21 cellular contexts compared by ENCODE assay signal in the genomic region with DNA sequence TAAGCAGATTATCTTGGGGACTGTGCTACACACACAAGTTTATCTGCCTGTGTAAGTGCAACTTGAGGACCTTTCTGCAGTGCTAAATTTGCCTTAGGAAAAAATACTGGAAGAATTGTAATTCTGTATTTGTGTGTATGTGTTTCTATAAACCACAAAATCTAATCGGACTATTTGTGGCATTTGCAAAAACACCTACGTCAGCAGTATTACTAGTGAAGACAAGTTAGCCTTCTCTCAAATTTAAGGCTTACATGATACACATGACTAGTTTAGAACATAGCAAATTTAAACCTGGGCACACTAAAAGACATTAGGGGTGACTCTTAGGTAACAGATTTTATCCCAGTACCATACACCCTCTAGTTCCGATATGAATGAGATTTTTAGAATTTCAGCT.
A peak's percentile ranks its signal among the peaks of the same experiment; 100 is the strongest.
DNase-seq lines count a peak whose midpoint lies in the region; ATAC-seq, FAIRE-seq and TF ChIP-seq lines count a peak whose summit lies in the region.
"Had no signal": no experiment of that assay in that cellular context is flagged by ENCODE, and none has a peak within 500 bp of the region (broad histone marks: within the 10 kb centered on the region; RNA-seq: fewer than 3 reads in every experiment).

No MANE protein-coding gene starts in this region.

- intact Hi-C loops in HCT116 (cut with micrococcal nuclease), result loop anchor here (2.0 kb wide), 1 partner anchor 242 kb away; no protein-coding TSS in a partner anchor
- intact Hi-C loops in K562 (cut with micrococcal nuclease), result no loop called here
- intact Hi-C loops in CD8-positive, alpha-beta T cell (cut with DNase I, micrococcal nuclease), result no loop called here

- H4K20me1 ChIP-seq in HCT116 (ENCODE audit: insufficient read depth), result no peaks in the 10 kb centered on the region
- no peaks in the 10 kb centered on the region for H4K20me1 ChIP-seq in K562 (replicated peaks; ENCODE audit: control insufficient read depth, insufficient read depth, low read length)

- DNase-seq in A549 (ENCODE audit: low read depth in 1 of 2, low spot score in 1 of 2) (no peak), HCT116 (ENCODE audit: low read depth, low spot score) (no peak), K562 (ENCODE audit: extremely low read depth in 1 of 4, low spot score in 3 of 4) (no peak), foreskin keratinocyte (no peak), endodermal cell (no peak)
- no peak for DNase-seq in CD8-positive, alpha-beta T cell
- DNase-seq: BE2C; CD4-positive, alpha-beta memory T cell; COR-L47; DMS153; DMS79 treated with DMSO at 0.1 percent for 48 hours; EL; GOT3; HFFc6 had no signal

- peaks cover 1% of the 10 kb centered on the region for H3K27me3 Mint-ChIP-seq in CD8-positive, alpha-beta T cell (ENCODE audit: low read depth)
- H3K27me3 Mint-ChIP-seq in endodermal cell (ENCODE audit: insufficient read depth), result no peaks in the 10 kb centered on the region

- TF ChIP-seq RAD21 in A549 (conservative IDR thresholded peaks at IDR 0.05 in 1 of 2, IDR thresholded peaks at IDR 0.05 in 1 of 2) (no peak), HCT116 (IDR thresholded peaks at IDR 0.05; ENCODE audit: low read depth) (no peak), K562 (CRISPR knock-in tag; conservative IDR thresholded peaks at IDR 0.05 in 1 of 2, IDR thresholded peaks at IDR 0.05 in 1 of 2) (no peak)

- no peak overlapping the region for H3K27ac Mint-ChIP-seq in CD8-positive, alpha-beta T cell
- no peak overlapping the region for H3K27ac Mint-ChIP-seq in endodermal cell
- H3K27ac Mint-ChIP-seq: CD4-positive, alpha-beta memory T cell; HFFc6 had no signal

- no peak for TF ChIP-seq POLR2A in A549 (IDR thresholded peaks at IDR 0.05; ENCODE audit: low read length)
- TF ChIP-seq POLR2A in HCT116 (IDR thresholded peaks at IDR 0.05; ENCODE audit: borderline replicate concordance, extremely low read depth, insufficient read depth, insufficient read length), result no peak
- TF ChIP-seq POLR2A in K562 (conservative IDR thresholded peaks at IDR 0.05), result no peak

- FAIRE-seq in A549 (lab: Jason Lieb, UNC) (no peak), K562 (lab: Jason Lieb, UNC) (no peak)
- FAIRE-seq: A204.1, D721Med, GM12891, HTR-8/SVneo had no signal

- BruUV-seq in HCT116 (replicated peaks; lab: Mats Ljungman, UMichigan), result no TSS peak
- BruUV-seq in K562 (replicated peaks; lab: Mats Ljungman, UMichigan), result no TSS peak

- in situ Hi-C loops in K562 (cut with MboI), result no loop called here

- H3K9ac ChIP-seq in HCT116 (ENCODE audit: low read length) (no peak overlapping the region), K562 (ENCODE audit: insufficient read depth in 1 of 2, low read depth in 2 of 2, low read length in 2 of 2) (no peak overlapping the region), endodermal cell (ENCODE audit: extremely low read depth, low read length, poor library complexity, severe bottlenecking) (no peak overlapping the region)

- no peak overlapping the region for H3K4me3 Mint-ChIP-seq in CD8-positive, alpha-beta T cell
- no peak overlapping the region for H3K4me3 Mint-ChIP-seq in endodermal cell
- H3K4me3 Mint-ChIP-seq: CD4-positive, alpha-beta memory T cell had no signal

- H3K4me1 Mint-ChIP-seq in CD8-positive, alpha-beta T cell (ENCODE audit: low read depth), result no peaks in the 10 kb centered on the region
- peaks cover 5% of the 10 kb centered on the region for H3K4me1 Mint-ChIP-seq in endodermal cell
- H3K4me1 Mint-ChIP-seq: CD4-positive, alpha-beta memory T cell had no signal

- H3K4me3 ChIP-seq in A549 (no peak overlapping the region), HCT116 (replicated peaks in 1 of 2; ENCODE audit: low read depth in 1 of 2, low read length in 2 of 2) (no peak overlapping the region), K562 (no peak overlapping the region), endodermal cell (ENCODE audit: low read length) (no peak overlapping the region)
- no peak overlapping the region for H3K4me3 ChIP-seq in CD8-positive, alpha-beta T cell (ENCODE audit: low read depth, low read length)
- H3K4me3 ChIP-seq: HAP-1 had no signal

- H3K27me3 ChIP-seq in HCT116 (ENCODE audit: insufficient read depth, low read length), result no peaks in the 10 kb centered on the region
- no peaks in the 10 kb centered on the region for H3K27me3 ChIP-seq in K562 (ENCODE audit: control insufficient read depth in 2 of 2, insufficient read depth in 2 of 2, low read length in 2 of 2)
- no peaks in the 10 kb centered on the region for H3K27me3 ChIP-seq in foreskin keratinocyte
- no peaks in the 10 kb centered on the region for H3K27me3 ChIP-seq in CD8-positive, alpha-beta T cell (ENCODE audit: insufficient read depth, low read length)
- no peaks in the 10 kb centered on the region for H3K27me3 ChIP-seq in endodermal cell (ENCODE audit: control insufficient read depth, insufficient read depth, low read length, poor library complexity, severe bottlenecking)
- H3K27me3 ChIP-seq: BE2C had no signal

- H3K36me3 Mint-ChIP-seq in CD8-positive, alpha-beta T cell, result no peaks in the 10 kb centered on the region
- H3K36me3 Mint-ChIP-seq in endodermal cell (ENCODE audit: low read depth), result no peaks in the 10 kb centered on the region
- H3K36me3 Mint-ChIP-seq: CD4-positive, alpha-beta memory T cell had no signal

- H3K36me3 ChIP-seq in HCT116 (ENCODE audit: control insufficient read depth in 1 of 2, insufficient read depth in 2 of 2, low read length in 2 of 2), result no peaks in the 10 kb centered on the region
- H3K36me3 ChIP-seq in K562 (ENCODE audit: control insufficient read depth, insufficient read depth, low read length), result no peaks in the 10 kb centered on the region
- no peaks in the 10 kb centered on the region for H3K36me3 ChIP-seq in CD8-positive, alpha-beta T cell (ENCODE audit: insufficient read depth, low read length)
- H3K36me3 ChIP-seq in endodermal cell (ENCODE audit: control insufficient read depth, insufficient read depth, low read length), result no peaks in the 10 kb centered on the region
- H3K36me3 ChIP-seq: BE2C, HAP-1 had no signal

- H3K9me2 ChIP-seq in HCT116 (ENCODE audit: insufficient read depth), result no peaks in the 10 kb centered on the region

- TF ChIP-seq EP300 in A549 (IDR thresholded peaks at IDR 0.05) (no peak), K562 (IDR thresholded peaks at IDR 0.05; ENCODE audit: low read length) (no peak)

- H3K4me1 ChIP-seq in A549, result no peaks in the 10 kb centered on the region; the same call in 2 of the 3 replicates
- H3K4me1 ChIP-seq in HCT116 (ENCODE audit: control insufficient read depth in 1 of 2, insufficient read depth in 2 of 2, low read length in 2 of 2), result peaks cover 4 to 10% of the 10 kb centered on the region in 2 experiments
- no peaks in the 10 kb centered on the region for H3K4me1 ChIP-seq in K562 (replicated peaks in 1 of 2; ENCODE audit: control insufficient read depth in 2 of 2, insufficient read depth in 2 of 2, low read length in 2 of 2)
- H3K4me1 ChIP-seq in foreskin keratinocyte, result peaks cover 30% of the 10 kb centered on the region
- no peaks in the 10 kb centered on the region for H3K4me1 ChIP-seq in CD8-positive, alpha-beta T cell (ENCODE audit: insufficient read depth, low read length)
- H3K4me1 ChIP-seq in endodermal cell (ENCODE audit: control insufficient read depth, insufficient read depth, low read length), result no peaks in the 10 kb centered on the region
- H3K4me1 ChIP-seq: BE2C had no signal

- H2AFZ ChIP-seq in HCT116 (ENCODE audit: low read depth, low read length, poor library complexity, severe bottlenecking) (peak overlapping the region; percentile 79), K562 (ENCODE audit: low read depth, low read length) (no peak overlapping the region)

- H3K4me2 ChIP-seq in A549, result no peak overlapping the region
- no peak overlapping the region for H3K4me2 ChIP-seq in HCT116 (ENCODE audit: low read length)
- no peak overlapping the region for H3K4me2 ChIP-seq in K562 (ENCODE audit: insufficient read depth, low read length)

- POLR2A ChIA-PET in A549 (lab: Yijun Ruan, JAX), result no interaction called here
- POLR2A ChIA-PET in HCT116 (lab: Charles Lee), result no interaction called here
- POLR2A ChIA-PET in K562 (lab: Yijun Ruan, JAX), result no interaction called here
- POLR2A ChIA-PET in CD8-positive, alpha-beta T cell (lab: Charles Lee), result no interaction called here

- H3K9me3 ChIP-seq in A549 (no peaks in the 10 kb centered on the region), HCT116 (ENCODE audit: control insufficient read depth in 1 of 2, insufficient read depth in 1 of 2, low read depth in 1 of 2, low read length in 2 of 2) (no peaks in the 10 kb centered on the region), K562 (replicated peaks; ENCODE audit: control insufficient read depth, insufficient read depth, low read depth, low read length) (no peaks in the 10 kb centered on the region), endodermal cell (ENCODE audit: control insufficient read depth, low read length) (no peaks in the 10 kb centered on the region)
- no peaks in the 10 kb centered on the region for H3K9me3 ChIP-seq in CD8-positive, alpha-beta T cell (ENCODE audit: low read length)
- H3K9me3 ChIP-seq: BE2C, HAP-1 had no signal

- no peaks in the 10 kb centered on the region for H3K9me3 Mint-ChIP-seq in CD8-positive, alpha-beta T cell
- H3K9me3 Mint-ChIP-seq in endodermal cell, result no peaks in the 10 kb centered on the region
- H3K9me3 Mint-ChIP-seq: CD4-positive, alpha-beta memory T cell; HFFc6 had no signal

- RAD21 ChIA-PET in HCT116 (lab: Charles Lee; ENCODE audit: low non-redundant PET in 1 of 2, low total read pairs in 2 of 2, uncharacterized antibody in 2 of 2, unreplicated experiment in 2 of 2), result no interaction called here

- H3K9me1 ChIP-seq in K562 (ENCODE audit: control insufficient read depth, insufficient read depth, low read length), result no peaks in the 10 kb centered on the region

- 68% methylated on average over 3 of the region's 3 CpGs for WGBS in A549 (ENCODE audit: missing lambda C conversion rate)
- 2% methylated on average over 3 of the region's 3 CpGs for WGBS in K562 (ENCODE audit: insufficient coverage, low coverage, missing lambda C conversion rate)
- whole genome bisulfite sequencing in endodermal cell (ENCODE audit: insufficient coverage in 1 of 2, insufficient read length in 1 of 2), 2 experiments, result 97 to 100% methylated on average over 1 to 3 of the region's 3 CpGs

- TF ChIP-seq CTCF in A549 (IDR thresholded peaks at IDR 0.05) (no peak), HCT116 (IDR thresholded peaks at IDR 0.05 in 2 of 3, conservative IDR thresholded peaks at IDR 0.05 in 1 of 3; ENCODE audit: borderline replicate concordance in 1 of 3, insufficient read depth in 1 of 3, low read depth in 2 of 3, low read length in 2 of 3) (no peak), K562 (IDR thresholded peaks at IDR 0.05 in 2 of 3, conservative IDR thresholded peaks at IDR 0.05 in 1 of 3; ENCODE audit: insufficient read depth in 2 of 3, low read depth in 1 of 3, low read length in 3 of 3) (no peak), foreskin keratinocyte (conservative IDR thresholded peaks at IDR 0.05) (no peak), endodermal cell (conservative IDR thresholded peaks at IDR 0.05) (no peak)
- TF ChIP-seq CTCF in CD8-positive, alpha-beta T cell (IDR thresholded peaks at IDR 0.05), result no peak

- H3K79me2 ChIP-seq in HCT116 (ENCODE audit: insufficient read depth, low read length), result no peaks in the 10 kb centered on the region
- H3K79me2 ChIP-seq in K562 (ENCODE audit: control insufficient read depth, insufficient read depth, low read length), result no peaks in the 10 kb centered on the region

- no peak for ATAC-seq in A549
- ATAC-seq in HCT116, result no peak
- no peak for ATAC-seq in K562
- ATAC-seq in foreskin keratinocyte, result no peak
- no peak for ATAC-seq in CD8-positive, alpha-beta T cell
- no peak for ATAC-seq in HG03097 (IDR thresholded peaks at IDR 0.05; ENCODE audit: low FRiP score, unreplicated experiment)

- no peak overlapping the region for H3K27ac ChIP-seq in A549
- H3K27ac ChIP-seq in HCT116 (ENCODE audit: low read depth, low read length), result no peak overlapping the region
- no peak overlapping the region for H3K27ac ChIP-seq in K562 (ENCODE audit: extremely low read depth, low read depth, low read length)
- peak overlapping the region; percentile 19 for H3K27ac ChIP-seq in foreskin keratinocyte
- H3K27ac ChIP-seq in CD8-positive, alpha-beta T cell (ENCODE audit: low read depth, low read length), result no peak overlapping the region
- no peak overlapping the region for H3K27ac ChIP-seq in endodermal cell (ENCODE audit: low read depth, low read length)
- H3K27ac ChIP-seq: C4-2B had no signal

- CTCF ChIA-PET in A549 (lab: Yijun Ruan, JAX) (interaction anchor here (0.6 kb wide), 1 partner anchor 150 kb away, joined by 3 read pairs; no protein-coding TSS in a partner anchor), HCT116 (lab: Charles Lee) (no interaction called here), K562 (lab: Yijun Ruan, JAX; ENCODE audit: low intra/inter-chr PET ratio) (no interaction called here)
- CTCF ChIA-PET in CD8-positive, alpha-beta T cell (lab: Charles Lee), result no interaction called here
